Comparison of ENCODE assay signal across 8 cellular contexts in genomic region chr14:71324767-71325272, GRCh38. TPM values are rescaled to one million over a fixed set of nuclear protein-coding genes. Genes with fewer than 3 reads are reported as not detected.
DNase-seq lines count a peak whose midpoint lies in the region; ATAC-seq, FAIRE-seq and TF ChIP-seq lines count a peak whose summit lies in the region.

No MANE protein-coding gene starts in this region.

- no peak for TF ChIP-seq CTCF in OCI-LY1 (IDR thresholded peaks at IDR 0.05; ENCODE audit: low read length)
- TF ChIP-seq CTCF in brain microvascular endothelial cell (IDR thresholded peaks at IDR 0.05; ENCODE audit: low read depth, low read length, missing control alignments): no peak

- H3K9me3 ChIP-seq in OCI-LY1 (ENCODE audit: low read length): 0 out of 2 replicates have a peak, but pooled peaks cover 3% of the 10 kb centered on the region
- peaks cover 0 to 8% of the 10 kb centered on the region in 2 donors for H3K9me3 ChIP-seq in neuronal stem cell (replicated peaks in 1 of 2; ENCODE audit: control insufficient read depth in 2 of 2, insufficient read depth in 1 of 2, low read depth in 1 of 2, low read length in 2 of 2)

- in situ Hi-C loops in brain microvascular endothelial cell (cut with HindIII; ENCODE audit: low pct_ligation_motif_present, low sequenced_read_pairs): no loop called here

- H2BK120ac ChIP-seq in neuronal stem cell (ENCODE audit: low read depth, low read length): no peak overlapping the region

- no peaks in the 10 kb centered on the region for H3K79me1 ChIP-seq in neuronal stem cell (ENCODE audit: low read depth, low read length)

- H3K79me2 ChIP-seq in OCI-LY1 (ENCODE audit: insufficient read depth, low read length): peaks cover 24% of the 10 kb centered on the region; the same call in 1 of the 2 replicates

- H3K27ac ChIP-seq in OCI-LY1 (ENCODE audit: low read depth, low read length, poor library complexity, severe bottlenecking): peak overlapping the region; percentile 15
- no peak overlapping the region for H3K27ac ChIP-seq in brain microvascular endothelial cell
- H3K27ac ChIP-seq in neuronal stem cell (replicated peaks; ENCODE audit: low read length): no peak overlapping the region

- H2AK5ac ChIP-seq in neuronal stem cell (ENCODE audit: low read depth, low read length): no peak overlapping the region

- WGBS in neuronal stem cell (ENCODE audit: extremely low coverage in 2 of 2, insufficient read length in 2 of 2, insufficient replicate concordance in 1 of 2), 2 donors: no CpG with 5 or more reads among the region's 6 CpGs

- H3K36me3 ChIP-seq in OCI-LY1 (ENCODE audit: insufficient read depth, low read length): no peaks in the 10 kb centered on the region; the same call in 1 of the 2 replicates
- H3K36me3 ChIP-seq in brain microvascular endothelial cell (replicated peaks): no peaks in the 10 kb centered on the region
- no peaks in the 10 kb centered on the region for H3K36me3 ChIP-seq in neuronal stem cell (replicated peaks in 1 of 2; ENCODE audit: control insufficient read depth in 2 of 2, insufficient read depth in 2 of 2, low read length in 2 of 2)

- peaks cover 59% of the 10 kb centered on the region for H3K4me1 ChIP-seq in OCI-LY1 (ENCODE audit: insufficient read depth, low read length, severe bottlenecking)
- peaks cover 4 to 8% of the 10 kb centered on the region in 2 donors for H3K4me1 ChIP-seq in neuronal stem cell (ENCODE audit: control insufficient read depth in 2 of 2, insufficient read depth in 1 of 2, low read depth in 1 of 2, low read length in 2 of 2)

- H3K18ac ChIP-seq in neuronal stem cell (ENCODE audit: low read length): no peak overlapping the region

- FAIRE-seq in GM12892 (lab: Jason Lieb, UNC): peak; percentile 98

- H2BK12ac ChIP-seq in neuronal stem cell (ENCODE audit: low read length): no peak overlapping the region

- no peaks in the 10 kb centered on the region for H3F3A ChIP-seq in OCI-LY1 (ENCODE audit: insufficient read depth, low read length)

- no peak overlapping the region for H2BK15ac ChIP-seq in neuronal stem cell (ENCODE audit: low read length)

- peak; percentile 52 for TF ChIP-seq POLR2A in GM12892 (IDR thresholded peaks at IDR 0.05; ENCODE audit: low read depth, low read length)

- H4K20me1 ChIP-seq in OCI-LY1 (ENCODE audit: insufficient read depth, low read length): no peaks in the 10 kb centered on the region

- no peak overlapping the region for H3K4ac ChIP-seq in neuronal stem cell (ENCODE audit: low read length)

- H3K9me2 ChIP-seq in OCI-LY1 (ENCODE audit: low read depth, low read length): no peaks in the 10 kb centered on the region

- no peak overlapping the region for H4K8ac ChIP-seq in neuronal stem cell (ENCODE audit: low read depth, low read length)

- H3K4me3 ChIP-seq in OCI-LY1 (ENCODE audit: low read depth, low read length, poor library complexity, severe bottlenecking) (peak overlapping the region; percentile 34), brain microvascular endothelial cell (ENCODE audit: low read depth, low read length) (no peak overlapping the region), neuronal stem cell (ENCODE audit: low read length in 2 of 2) (no peak overlapping the region)

- H3K27me3 ChIP-seq in OCI-LY1 (ENCODE audit: insufficient read depth, low read length) (no peaks in the 10 kb centered on the region), brain microvascular endothelial cell (replicated peaks) (no peaks in the 10 kb centered on the region), neuronal stem cell (ENCODE audit: control insufficient read depth in 3 of 3, insufficient read depth in 3 of 3, low read depth in 1 of 3, low read length in 3 of 3) (no peaks in the 10 kb centered on the region)

- no peak overlapping the region for H2BK5ac ChIP-seq in neuronal stem cell (ENCODE audit: low read length)

- peak overlapping the region; percentile 55 for H3K4me2 ChIP-seq in OCI-LY1 (ENCODE audit: low read length)
- H3K4me2 ChIP-seq in neuronal stem cell (ENCODE audit: insufficient read depth, low read length, poor library complexity, severe bottlenecking): no peak overlapping the region

- no peak overlapping the region for H3K23ac ChIP-seq in neuronal stem cell (ENCODE audit: low read depth, low read length, poor library complexity)

- H3K9ac ChIP-seq in OCI-LY1 (ENCODE audit: low read length) (no peak overlapping the region), neuronal stem cell (ENCODE audit: low read depth, low read length, poor library complexity) (no peak overlapping the region)

- no peak overlapping the region for H3K14ac ChIP-seq in neuronal stem cell (ENCODE audit: low read length)

- H4K91ac ChIP-seq in neuronal stem cell (ENCODE audit: low read depth, low read length, poor library complexity): no peak overlapping the region

- no peak for ATAC-seq in GM18511 (IDR thresholded peaks at IDR 0.05; ENCODE audit: unreplicated experiment)

- no peak for DNase-seq in GM12892 (ENCODE audit: insufficient read length)
- DNase-seq in brain microvascular endothelial cell: peak; percentile 6
- DNase-seq in renal cortical epithelial cell (ENCODE audit: low read depth): peak; percentile 56
- DNase-seq in HPDE6-E6E7 (ENCODE audit: extremely low spot score): no peak
- no peak for DNase-seq in NCI-H2227 (lab: John Stamatoyannopoulos, UW; ENCODE audit: unreplicated experiment)
- no peak for DNase-seq in neuronal stem cell (ENCODE audit: low spot score)

- no peak overlapping the region for H2AFZ ChIP-seq in OCI-LY1 (ENCODE audit: low read length)
- H2AFZ ChIP-seq in neuronal stem cell (ENCODE audit: low read length): no peak overlapping the region

RNA-seq across cellular contexts. Expression of gene SIPA1L1, which starts 4.5 kb away (rescaled TPM):
- 33.5 TPM for polyA plus RNA-seq in GM12892 (2012; ENCODE audit: missing spikeins)
- 31.3 and 45.0 TPM in 2 replicates for total RNA-seq in renal cortical epithelial cell
- 27.7 TPM for polyA plus RNA-seq in neuronal stem cell (2013, experiment 1 of 2)
- 27.2 TPM for polyA plus RNA-seq in neuronal stem cell (2013, experiment 2 of 2)

Comparison
In these comparisons a context has a peak if more than half of its experiments do, and no peak if none do; other contexts are left out.
1. DNase-seq: peak in brain microvascular endothelial cell (single experiment) and renal cortical epithelial cell (single experiment); none in GM12892 (single experiment), HPDE6-E6E7 (single experiment), NCI-H2227 (single experiment) and neuronal stem cell (single experiment).